1 cellular context compared by ENCODE assay signal in the genomic region with DNA sequence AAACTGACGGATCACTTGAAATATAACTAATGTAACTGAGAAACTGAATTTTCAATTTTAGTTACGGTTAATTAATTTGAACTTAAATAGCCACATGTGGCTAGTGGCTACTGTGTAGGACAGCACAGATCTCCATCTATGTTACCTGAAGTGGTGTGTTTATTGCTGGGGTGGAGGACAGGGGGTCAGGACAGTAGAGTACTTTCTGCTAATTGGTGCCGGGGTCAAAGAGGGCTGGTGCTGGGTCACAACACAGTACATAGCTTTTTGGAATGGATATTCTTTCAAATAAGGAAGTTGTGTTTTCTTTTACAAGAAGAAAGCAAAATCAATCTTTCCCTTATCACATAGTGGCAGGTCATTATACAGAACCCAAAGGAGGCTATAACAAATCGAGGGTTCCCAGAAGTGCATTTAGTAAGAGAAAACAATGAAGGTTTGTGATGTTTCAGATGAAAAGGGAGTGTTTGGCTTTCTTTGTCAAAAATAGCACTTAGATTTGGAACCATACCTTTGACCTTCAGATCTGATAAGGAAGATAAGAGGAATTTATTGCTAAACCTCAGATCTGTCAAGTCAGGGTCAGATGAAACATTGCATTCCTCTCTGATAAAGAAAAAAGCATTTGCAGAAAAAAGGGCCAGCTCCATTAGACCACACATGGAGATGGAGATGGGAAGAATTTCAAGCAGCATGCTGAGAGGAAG.
TF ChIP-seq lines count a peak whose summit lies in the region.

No MANE protein-coding gene starts in this region.

TF ChIP-seq in H1, 55 proteins besides CTCF, POLR2A, EP300 and RAD21:
- TF ChIP-seq YY1 (IDR thresholded peaks at IDR 0.05; ENCODE audit: low read depth, low read length) = no peak
- TF ChIP-seq, protein P1, sequence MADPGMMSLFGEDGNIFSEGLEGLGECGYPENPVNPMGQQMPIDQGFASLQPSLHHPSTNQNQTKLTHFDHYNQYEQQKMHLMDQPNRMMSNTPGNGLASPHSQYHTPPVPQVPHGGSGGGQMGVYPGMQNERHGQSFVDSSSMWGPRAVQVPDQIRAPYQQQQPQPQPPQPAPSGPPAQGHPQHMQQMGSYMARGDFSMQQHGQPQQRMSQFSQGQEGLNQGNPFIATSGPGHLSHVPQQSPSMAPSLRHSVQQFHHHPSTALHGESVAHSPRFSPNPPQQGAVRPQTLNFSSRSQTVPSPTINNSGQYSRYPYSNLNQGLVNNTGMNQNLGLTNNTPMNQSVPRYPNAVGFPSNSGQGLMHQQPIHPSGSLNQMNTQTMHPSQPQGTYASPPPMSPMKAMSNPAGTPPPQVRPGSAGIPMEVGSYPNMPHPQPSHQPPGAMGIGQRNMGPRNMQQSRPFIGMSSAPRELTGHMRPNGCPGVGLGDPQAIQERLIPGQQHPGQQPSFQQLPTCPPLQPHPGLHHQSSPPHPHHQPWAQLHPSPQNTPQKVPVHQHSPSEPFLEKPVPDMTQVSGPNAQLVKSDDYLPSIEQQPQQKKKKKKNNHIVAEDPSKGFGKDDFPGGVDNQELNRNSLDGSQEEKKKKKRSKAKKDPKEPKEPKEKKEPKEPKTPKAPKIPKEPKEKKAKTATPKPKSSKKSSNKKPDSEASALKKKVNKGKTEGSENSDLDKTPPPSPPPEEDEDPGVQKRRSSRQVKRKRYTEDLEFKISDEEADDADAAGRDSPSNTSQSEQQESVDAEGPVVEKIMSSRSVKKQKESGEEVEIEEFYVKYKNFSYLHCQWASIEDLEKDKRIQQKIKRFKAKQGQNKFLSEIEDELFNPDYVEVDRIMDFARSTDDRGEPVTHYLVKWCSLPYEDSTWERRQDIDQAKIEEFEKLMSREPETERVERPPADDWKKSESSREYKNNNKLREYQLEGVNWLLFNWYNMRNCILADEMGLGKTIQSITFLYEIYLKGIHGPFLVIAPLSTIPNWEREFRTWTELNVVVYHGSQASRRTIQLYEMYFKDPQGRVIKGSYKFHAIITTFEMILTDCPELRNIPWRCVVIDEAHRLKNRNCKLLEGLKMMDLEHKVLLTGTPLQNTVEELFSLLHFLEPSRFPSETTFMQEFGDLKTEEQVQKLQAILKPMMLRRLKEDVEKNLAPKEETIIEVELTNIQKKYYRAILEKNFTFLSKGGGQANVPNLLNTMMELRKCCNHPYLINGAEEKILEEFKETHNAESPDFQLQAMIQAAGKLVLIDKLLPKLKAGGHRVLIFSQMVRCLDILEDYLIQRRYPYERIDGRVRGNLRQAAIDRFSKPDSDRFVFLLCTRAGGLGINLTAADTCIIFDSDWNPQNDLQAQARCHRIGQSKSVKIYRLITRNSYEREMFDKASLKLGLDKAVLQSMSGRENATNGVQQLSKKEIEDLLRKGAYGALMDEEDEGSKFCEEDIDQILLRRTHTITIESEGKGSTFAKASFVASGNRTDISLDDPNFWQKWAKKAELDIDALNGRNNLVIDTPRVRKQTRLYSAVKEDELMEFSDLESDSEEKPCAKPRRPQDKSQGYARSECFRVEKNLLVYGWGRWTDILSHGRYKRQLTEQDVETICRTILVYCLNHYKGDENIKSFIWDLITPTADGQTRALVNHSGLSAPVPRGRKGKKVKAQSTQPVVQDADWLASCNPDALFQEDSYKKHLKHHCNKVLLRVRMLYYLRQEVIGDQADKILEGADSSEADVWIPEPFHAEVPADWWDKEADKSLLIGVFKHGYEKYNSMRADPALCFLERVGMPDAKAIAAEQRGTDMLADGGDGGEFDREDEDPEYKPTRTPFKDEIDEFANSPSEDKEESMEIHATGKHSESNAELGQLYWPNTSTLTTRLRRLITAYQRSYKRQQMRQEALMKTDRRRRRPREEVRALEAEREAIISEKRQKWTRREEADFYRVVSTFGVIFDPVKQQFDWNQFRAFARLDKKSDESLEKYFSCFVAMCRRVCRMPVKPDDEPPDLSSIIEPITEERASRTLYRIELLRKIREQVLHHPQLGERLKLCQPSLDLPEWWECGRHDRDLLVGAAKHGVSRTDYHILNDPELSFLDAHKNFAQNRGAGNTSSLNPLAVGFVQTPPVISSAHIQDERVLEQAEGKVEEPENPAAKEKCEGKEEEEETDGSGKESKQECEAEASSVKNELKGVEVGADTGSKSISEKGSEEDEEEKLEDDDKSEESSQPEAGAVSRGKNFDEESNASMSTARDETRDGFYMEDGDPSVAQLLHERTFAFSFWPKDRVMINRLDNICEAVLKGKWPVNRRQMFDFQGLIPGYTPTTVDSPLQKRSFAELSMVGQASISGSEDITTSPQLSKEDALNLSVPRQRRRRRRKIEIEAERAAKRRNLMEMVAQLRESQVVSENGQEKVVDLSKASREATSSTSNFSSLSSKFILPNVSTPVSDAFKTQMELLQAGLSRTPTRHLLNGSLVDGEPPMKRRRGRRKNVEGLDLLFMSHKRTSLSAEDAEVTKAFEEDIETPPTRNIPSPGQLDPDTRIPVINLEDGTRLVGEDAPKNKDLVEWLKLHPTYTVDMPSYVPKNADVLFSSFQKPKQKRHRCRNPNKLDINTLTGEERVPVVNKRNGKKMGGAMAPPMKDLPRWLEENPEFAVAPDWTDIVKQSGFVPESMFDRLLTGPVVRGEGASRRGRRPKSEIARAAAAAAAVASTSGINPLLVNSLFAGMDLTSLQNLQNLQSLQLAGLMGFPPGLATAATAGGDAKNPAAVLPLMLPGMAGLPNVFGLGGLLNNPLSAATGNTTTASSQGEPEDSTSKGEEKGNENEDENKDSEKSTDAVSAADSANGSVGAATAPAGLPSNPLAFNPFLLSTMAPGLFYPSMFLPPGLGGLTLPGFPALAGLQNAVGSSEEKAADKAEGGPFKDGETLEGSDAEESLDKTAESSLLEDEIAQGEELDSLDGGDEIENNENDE (IDR thresholded peaks at IDR 0.05; ENCODE audit: insufficient replicate concordance, low read length) = peak; percentile 36
